9 cellular contexts compared by ENCODE assay signal in genomic region chr17:8155341-8156173, GRCh38. TPM values are rescaled to one million over a fixed set of nuclear protein-coding genes. Genes with fewer than 3 reads are reported as not detected.
DNase-seq lines count a peak whose midpoint lies in the region; ATAC-seq and TF ChIP-seq lines count a peak whose summit lies in the region.
"Had no signal": no experiment of that assay in that cellular context is flagged by ENCODE, and none has a peak within 500 bp of the region (broad histone marks: within the 10 kb centered on the region; RNA-seq: fewer than 3 reads in every experiment).

No MANE protein-coding gene starts in this region.

- H3K27ac ChIP-seq in ascending aorta = peak overlapping the region; percentile 99

- peak overlapping the region; percentile 64 for H3K4me3 ChIP-seq in H7 (ENCODE audit: insufficient read depth, low read depth, low read length)
- peak overlapping the region; percentile 77 to 90 for H3K4me3 ChIP-seq in ascending aorta
- peak overlapping the region; percentile 84 for H3K4me3 ChIP-seq in iPS-18c (ENCODE audit: insufficient read depth, low read depth, low read length)

- H3K9me3 ChIP-seq in ascending aorta (no peaks in the 10 kb centered on the region), iPS-18c (ENCODE audit: control insufficient read depth, insufficient read depth, low read length) (no peaks in the 10 kb centered on the region)

- no peak for TF ChIP-seq CTCF in ascending aorta (IDR thresholded peaks at IDR 0.05)

- POLR2A ChIA-PET in activated CD4-positive, alpha-beta memory T cell treated with anti-CD3 and anti-CD28 coated beads, Interleukin-2, amount 10 ng/mL, durations not matched to agents 7 days and 5 days (lab: Charles Lee) = interaction anchor here (0.6 to 16.5 kb wide), 13 partner anchors 8 to 185 kb away, joined by 3 to 653 read pairs (median 14); partner anchors contain the start of genes AURKB, BORCS6, CTC1 and HES7

- H3K4me1 Mint-ChIP-seq in activated CD4-positive, alpha-beta memory T cell treated with anti-CD3 and anti-CD28 coated beads, Interleukin-2, amount 10 ng/mL, durations not matched to agents 7 days and 5 days = peaks cover 48% of the 10 kb centered on the region

- CTCF ChIA-PET in activated CD4-positive, alpha-beta memory T cell treated with anti-CD3 and anti-CD28 coated beads, Interleukin-2, amount 10 ng/mL, durations not matched to agents 7 days and 5 days (lab: Charles Lee) = interaction anchor here (1.3 to 7.0 kb wide), 4 partner anchors 16 to 36 kb away, joined by 4 to 44 read pairs (median 16); partner anchors contain the start of gene ALOXE3

- intact Hi-C loops in ascending aorta (cut with DNase I) = loop anchor here (1.0 to 5.0 kb wide), 3 partner anchors 36 to 673 kb away; partner anchors contain the start of genes POLR2A and SLC35G6

- DNase-seq in H7 = no peak
- no peak for DNase-seq in ascending aorta (ENCODE audit: low spot score in 2 of 2)
- DNase-seq in stimulated activated CD8-positive, alpha-beta memory T cell treated with anti-CD3 and anti-CD28 coated beads, Interleukin-4, amount 100 ng/mL, for 48 hours = peak; percentile 40
- DNase-seq in CD1c-positive myeloid dendritic cell (ENCODE audit: extremely low spot score) = no peak
- DNase-seq in activated CD4-positive, alpha-beta memory T cell treated with anti-CD3 and anti-CD28 coated beads, Interleukin-2, amount 10 ng/mL, durations not matched to agents 7 days and 5 days = no peak

- H3K27ac Mint-ChIP-seq in activated CD4-positive, alpha-beta memory T cell treated with anti-CD3 and anti-CD28 coated beads, Interleukin-2, amount 10 ng/mL, durations not matched to agents 7 days and 5 days = no peak overlapping the region
- H3K27ac Mint-ChIP-seq: activated naive CD4-positive, alpha-beta T cell treated with anti-CD3 and anti-CD28 coated beads, Interleukin-2, amount 50 U/mL, for 24 hours had no signal

- no peaks in the 10 kb centered on the region for H3K27me3 ChIP-seq in H7 (ENCODE audit: control insufficient read depth, insufficient read depth, low read length)
- no peaks in the 10 kb centered on the region for H3K27me3 ChIP-seq in ascending aorta

- peaks cover 27% of the 10 kb centered on the region for H3K36me3 Mint-ChIP-seq in activated CD4-positive, alpha-beta memory T cell treated with anti-CD3 and anti-CD28 coated beads, Interleukin-2, amount 10 ng/mL, durations not matched to agents 7 days and 5 days (ENCODE audit: low read depth)

- H3K9me3 Mint-ChIP-seq in activated CD4-positive, alpha-beta memory T cell treated with anti-CD3 and anti-CD28 coated beads, Interleukin-2, amount 10 ng/mL, durations not matched to agents 7 days and 5 days = no peaks in the 10 kb centered on the region
- H3K9me3 Mint-ChIP-seq: activated naive CD4-positive, alpha-beta T cell treated with anti-CD3 and anti-CD28 coated beads, Interleukin-2, amount 50 U/mL, for 24 hours had no signal

- H3K4me1 ChIP-seq in ascending aorta = peaks cover 11 to 41% of the 10 kb centered on the region in 2 donors

- H3K36me3 ChIP-seq in H7 (replicated peaks; ENCODE audit: control insufficient read depth, insufficient read depth, low read length) (peaks cover 4% of the 10 kb centered on the region), ascending aorta (peaks cover 22 to 24% of the 10 kb centered on the region in 2 donors)

- no peaks in the 10 kb centered on the region for H3K27me3 Mint-ChIP-seq in activated CD4-positive, alpha-beta memory T cell treated with anti-CD3 and anti-CD28 coated beads, Interleukin-2, amount 10 ng/mL, durations not matched to agents 7 days and 5 days
- H3K27me3 Mint-ChIP-seq: activated naive CD4-positive, alpha-beta T cell treated with anti-CD3 and anti-CD28 coated beads, Interleukin-2, amount 50 U/mL, for 24 hours had no signal

- no peak for ATAC-seq in GM19452 (IDR thresholded peaks at IDR 0.05; ENCODE audit: unreplicated experiment)
- ATAC-seq in HG03354 (IDR thresholded peaks at IDR 0.05; ENCODE audit: poor library complexity, severe bottlenecking, unreplicated experiment) = no peak

- H3K4me3 Mint-ChIP-seq in activated CD4-positive, alpha-beta memory T cell treated with anti-CD3 and anti-CD28 coated beads, Interleukin-2, amount 10 ng/mL, durations not matched to agents 7 days and 5 days = no peak overlapping the region
- H3K4me3 Mint-ChIP-seq: activated naive CD4-positive, alpha-beta T cell treated with anti-CD3 and anti-CD28 coated beads, Interleukin-2, amount 50 U/mL, for 24 hours had no signal

RNA-seq across cellular contexts. Expression of gene PER1, which starts 3.4 kb away (rescaled TPM):
- total RNA-seq in H7 (2014; rRNA removed; shearing (Covaris generic)) = 19.2 and 32.4 TPM in 2 replicates
- total RNA-seq in ascending aorta = 178 TPM
- 10 to 100 TPM; 53.5 to 56.6 TPM for total RNA-seq in activated CD4-positive, alpha-beta memory T cell treated with anti-CD3 and anti-CD28 coated beads, Interleukin-2, amount 10 ng/mL, durations not matched to agents 7 days and 5 days

RNA-seq across cellular contexts. Expression of gene VAMP2, which starts 7.2 kb away (rescaled TPM):
- 7.3 and 10.5 TPM in 2 replicates for total RNA-seq in H7 (2014; rRNA removed; shearing (Covaris generic))
- total RNA-seq in ascending aorta = 28.3 TPM
- 10 to 100 TPM; 75.2 to 79.1 TPM for total RNA-seq in activated CD4-positive, alpha-beta memory T cell treated with anti-CD3 and anti-CD28 coated beads, Interleukin-2, amount 10 ng/mL, durations not matched to agents 7 days and 5 days

RNA-seq across cellular contexts. Expression of gene TMEM107, which starts 20.6 kb away (rescaled TPM):
- 27.7 and 40.7 TPM in 2 replicates for total RNA-seq in H7 (2014; rRNA removed; shearing (Covaris generic))
- total RNA-seq in ascending aorta = 1.6 TPM
- 10 to 100 TPM; 49.7 to 53.9 TPM for total RNA-seq in activated CD4-positive, alpha-beta memory T cell treated with anti-CD3 and anti-CD28 coated beads, Interleukin-2, amount 10 ng/mL, durations not matched to agents 7 days and 5 days

RNA-seq across cellular contexts. Expression of gene HES7, which starts 31.7 kb away (rescaled TPM):
- total RNA-seq in H7 (2014; rRNA removed; shearing (Covaris generic)) = 1.3 and 2.1 TPM in 2 replicates
- not detected for total RNA-seq in ascending aorta
- 1 to 10 TPM; 1.4 to 1.5 TPM for total RNA-seq in activated CD4-positive, alpha-beta memory T cell treated with anti-CD3 and anti-CD28 coated beads, Interleukin-2, amount 10 ng/mL, durations not matched to agents 7 days and 5 days

RNA-seq across cellular contexts. Expression of gene BORCS6, which starts 34.4 kb away (rescaled TPM):
- 9.9 and 10.7 TPM in 2 replicates for total RNA-seq in H7 (2014; rRNA removed; shearing (Covaris generic))
- total RNA-seq in ascending aorta = 29.5 TPM
- total RNA-seq in activated CD4-positive, alpha-beta memory T cell treated with anti-CD3 and anti-CD28 coated beads, Interleukin-2, amount 10 ng/mL, durations not matched to agents 7 days and 5 days = 10 to 100 TPM; 16.3 to 17.0 TPM

Comparison
In these comparisons a context has a peak if more than half of its experiments do, and no peak if none do; other contexts are left out.
1. RNA of gene TMEM107, which starts 20.6 kb away (total RNA-seq): 49.7 to 53.9 TPM in activated CD4-positive, alpha-beta memory T cell treated with anti-CD3 and anti-CD28 coated beads, Interleukin-2, amount 10 ng/mL, durations not matched to agents 7 days and 5 days and 27.7 to 40.7 TPM in H7; 1.6 TPM in ascending aorta (single experiment); every median in the first group is over 10 times any median in the second.
2. Peak in every context shown above with its lines, with median percentiles within 50 percentile points of each other: H3K4me3 ChIP-seq.